ENCODE assay signal across 12 cellular contexts in genomic region chr12:79782197-79782890, GRCh38.
DNase-seq lines count a peak whose midpoint lies in the region; ATAC-seq lines count a peak whose summit lies in the region.
"Had no signal": no experiment of that assay in that cellular context is flagged by ENCODE, and none has a peak within 500 bp of the region (broad histone marks: within the 10 kb centered on the region; RNA-seq: fewer than 3 reads in every experiment).

No MANE protein-coding gene starts in this region.

- no peak overlapping the region for H3K4me3 Mint-ChIP-seq in activated naive CD4-positive, alpha-beta T cell treated with anti-CD3 and anti-CD28 coated beads for 36 hours

- H3K27me3 ChIP-seq in iPS-18a (ENCODE audit: control insufficient read depth, insufficient read depth, low read length) (no peaks in the 10 kb centered on the region), aorta (ENCODE audit: control insufficient read depth in 1 of 2, insufficient read depth in 2 of 2, low read length in 1 of 2) (no peaks in the 10 kb centered on the region)
- H3K27me3 ChIP-seq: BLaER1 treated with 17β-estradiol and CSF1 and Interleukin-3, amounts not matched to agents 10 nM and 100 nM; colonic mucosa had no signal

- H3K9ac ChIP-seq in iPS-18a (ENCODE audit: low read length) = no peak overlapping the region
- H3K9ac ChIP-seq: BLaER1 treated with 17β-estradiol and CSF1 and Interleukin-3, amounts not matched to agents 10 nM and 100 nM had no signal

- peak in 1 of 2 donors; percentile 51 for ATAC-seq in activated naive CD4-positive, alpha-beta T cell treated with anti-CD3 and anti-CD28 coated beads, Interleukin-2, amount 50 U/mL, for 72 hours
- peak; percentile 36 for ATAC-seq in aorta (ENCODE audit: low FRiP score)

- H3K9me3 Mint-ChIP-seq in activated naive CD4-positive, alpha-beta T cell treated with anti-CD3 and anti-CD28 coated beads, Interleukin-2, amount 50 U/mL, for 72 hours = no peaks in the 10 kb centered on the region
- no peaks in the 10 kb centered on the region for H3K9me3 Mint-ChIP-seq in activated naive CD4-positive, alpha-beta T cell treated with anti-CD3 and anti-CD28 coated beads for 36 hours

- H3K27ac Mint-ChIP-seq in activated naive CD4-positive, alpha-beta T cell treated with anti-CD3 and anti-CD28 coated beads, Interleukin-2, amount 50 U/mL, for 72 hours = peak overlapping the region; percentile 53 to 55
- no peak overlapping the region for H3K27ac Mint-ChIP-seq in activated naive CD4-positive, alpha-beta T cell treated with anti-CD3 and anti-CD28 coated beads for 36 hours

- H3K4me1 ChIP-seq in iPS-18a (ENCODE audit: control insufficient read depth, low read depth, low read length) (peaks cover 33% of the 10 kb centered on the region), aorta (ENCODE audit: control insufficient read depth in 1 of 2, insufficient read depth in 2 of 2, low read length in 2 of 2) (peaks cover 0 to 3% of the 10 kb centered on the region in 2 donors)
- H3K4me1 ChIP-seq: colonic mucosa had no signal

- H3K4me1 Mint-ChIP-seq in activated naive CD4-positive, alpha-beta T cell treated with anti-CD3 and anti-CD28 coated beads for 36 hours (ENCODE audit: low read depth) = peaks cover 5% of the 10 kb centered on the region

- CTCF ChIA-PET in activated naive CD4-positive, alpha-beta T cell treated with anti-CD3 and anti-CD28 coated beads for 36 hours (lab: Charles Lee) = interaction anchor here (0.5 kb wide), 1 partner anchor 159 kb away, joined by 4 read pairs; no protein-coding TSS in a partner anchor

- H3K4me3 ChIP-seq in iPS-18a (ENCODE audit: low read length) (no peak overlapping the region), aorta (ENCODE audit: low read length in 2 of 2) (no peak overlapping the region)
- H3K4me3 ChIP-seq: BLaER1 treated with 17β-estradiol and CSF1 and Interleukin-3, amounts not matched to agents 10 nM and 100 nM; colonic mucosa had no signal

- H3K27ac ChIP-seq in iPS-18a (ENCODE audit: low read length) = peak overlapping the region; percentile 44
- peak overlapping the region in 1 of 2 donors; percentile 82 for H3K27ac ChIP-seq in aorta (ENCODE audit: low read depth in 1 of 2, low read length in 2 of 2)
- H3K27ac ChIP-seq: BLaER1 treated with 17β-estradiol and CSF1 and Interleukin-3, amounts not matched to agents 10 nM and 100 nM; colonic mucosa had no signal

- DNase-seq in activated naive CD4-positive, alpha-beta T cell treated with anti-CD3 and anti-CD28 coated beads, Interleukin-2, amount 50 U/mL, for 72 hours (ENCODE audit: low spot score in 2 of 2) = no peak
- DNase-seq in activated naive CD4-positive, alpha-beta T cell treated with anti-CD3 and anti-CD28 coated beads for 36 hours = no peak
- DNase-seq in amniotic stem cell (lab: John Stamatoyannopoulos, UW) = peak; percentile 57
- DNase-seq in aorta = no peak
- no peak for DNase-seq in SIG-M5 treated with dmso at 0.1 percent for 504 hours (lab: John Stamatoyannopoulos, UW; ENCODE audit: unreplicated experiment)
- no peak for DNase-seq in stimulated activated CD4-positive, alpha-beta T cell treated with anti-CD3 and anti-CD28 coated beads, Interleukin-4, amount 100 ng/mL, for 4 hours
- DNase-seq in Kasumi-1 (lab: John Stamatoyannopoulos, UW) = no peak
- DNase-seq: activated CD4-positive, alpha-beta T cell treated with anti-CD3 and anti-CD28 coated beads, Interleukin-2, amount 50 U/mL, for 4 hours; colonic mucosa; islet precursor cell had no signal

- H3K9me3 ChIP-seq in iPS-18a (ENCODE audit: control insufficient read depth, low read depth, low read length) = no peaks in the 10 kb centered on the region
- no peaks in the 10 kb centered on the region for H3K9me3 ChIP-seq in aorta (ENCODE audit: control insufficient read depth, low read length)
- H3K9me3 ChIP-seq: BLaER1 treated with 17β-estradiol and CSF1 and Interleukin-3, amounts not matched to agents 10 nM and 100 nM; colonic mucosa had no signal

- intact Hi-C loops in activated naive CD4-positive, alpha-beta T cell treated with anti-CD3 and anti-CD28 coated beads for 36 hours (cut with micrococcal nuclease) = no loop called here
- intact Hi-C loops in aorta (cut with DNase I) = no loop called here

- no peaks in the 10 kb centered on the region for H3K36me3 Mint-ChIP-seq in activated naive CD4-positive, alpha-beta T cell treated with anti-CD3 and anti-CD28 coated beads, Interleukin-2, amount 50 U/mL, for 72 hours
- H3K36me3 Mint-ChIP-seq in activated naive CD4-positive, alpha-beta T cell treated with anti-CD3 and anti-CD28 coated beads for 36 hours (ENCODE audit: low read depth) = peaks cover 13% of the 10 kb centered on the region

- H3K27me3 Mint-ChIP-seq in activated naive CD4-positive, alpha-beta T cell treated with anti-CD3 and anti-CD28 coated beads for 36 hours (ENCODE audit: low read depth) = no peaks in the 10 kb centered on the region

- peaks cover 24% of the 10 kb centered on the region for H3K36me3 ChIP-seq in iPS-18a (ENCODE audit: control insufficient read depth, low read depth, low read length)
- peaks cover 2 to 7% of the 10 kb centered on the region in 2 donors for H3K36me3 ChIP-seq in aorta (ENCODE audit: control insufficient read depth in 1 of 2, insufficient read depth in 2 of 2, low read length in 1 of 2)
- H3K36me3 ChIP-seq: colonic mucosa had no signal
